In the genomic region with DNA sequence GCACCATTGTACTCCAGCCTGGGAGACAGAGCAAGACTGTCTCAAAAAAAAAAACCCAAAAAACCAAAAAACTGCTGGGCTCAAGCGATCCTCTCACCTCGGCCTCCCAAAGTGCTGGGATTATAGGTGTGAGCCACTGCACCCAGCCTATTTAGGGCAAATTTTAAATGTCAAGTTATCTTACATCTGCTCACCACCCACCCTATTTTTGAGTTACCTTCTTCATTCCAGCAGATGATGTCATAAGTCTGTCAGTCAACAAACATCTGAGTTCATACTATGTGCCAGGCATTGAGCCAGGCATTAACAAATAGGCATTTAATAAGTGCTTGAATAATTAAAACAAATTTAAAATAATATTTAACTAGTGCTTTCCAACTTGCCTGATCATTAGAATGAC, we compare ENCODE assay signal across 17 cellular contexts. TPM values are rescaled to one million over a fixed set of nuclear protein-coding genes. Genes with fewer than 3 reads are reported as not detected.
DNase-seq lines count a peak whose midpoint lies in the region; ATAC-seq lines count a peak whose summit lies in the region.
"Had no signal": no experiment of that assay in that cellular context is flagged by ENCODE, and none has a peak within 500 bp of the region (broad histone marks: within the 10 kb centered on the region; RNA-seq: fewer than 3 reads in every experiment).

No MANE protein-coding gene starts in this region.

- no peaks in the 10 kb centered on the region for H3K9me3 Mint-ChIP-seq in activated naive CD8-positive, alpha-beta T cell treated with anti-CD3 and anti-CD28 coated beads, Interleukin-2, amount 10 ng/mL, durations not matched to agents 7 days and 5 days
- no peaks in the 10 kb centered on the region for H3K9me3 Mint-ChIP-seq in naive thymus-derived CD8-positive, alpha-beta T cell
- H3K9me3 Mint-ChIP-seq: HFFc6 had no signal

- no peaks in the 10 kb centered on the region for H3K27me3 Mint-ChIP-seq in activated naive CD8-positive, alpha-beta T cell treated with anti-CD3 and anti-CD28 coated beads, Interleukin-2, amount 10 ng/mL, durations not matched to agents 7 days and 5 days
- H3K27me3 Mint-ChIP-seq in naive thymus-derived CD8-positive, alpha-beta T cell = no peaks in the 10 kb centered on the region

- no peaks in the 10 kb centered on the region for H3K9me3 ChIP-seq in KOPT-K1 (ENCODE audit: insufficient read depth, low read length, poor library complexity, severe bottlenecking)

- peaks cover 48% of the 10 kb centered on the region for H3K4me1 Mint-ChIP-seq in activated naive CD8-positive, alpha-beta T cell treated with anti-CD3 and anti-CD28 coated beads, Interleukin-2, amount 10 ng/mL, durations not matched to agents 7 days and 5 days
- H3K4me1 Mint-ChIP-seq in naive thymus-derived CD8-positive, alpha-beta T cell = peaks cover 15 to 55% (median 46%) of the 10 kb centered on the region in 4 donors

- DNase-seq in activated CD4-positive, CD25-positive, alpha-beta regulatory T cell treated with anti-CD3 and anti-CD28 coated beads, Interleukin-2, amount 50 U/mL, for 72 hours = peak; percentile 28
- no peak for DNase-seq in activated CD4-positive, CD25-positive, alpha-beta regulatory T cell (lab: John Stamatoyannopoulos, UW)
- DNase-seq in activated naive CD8-positive, alpha-beta T cell treated with anti-CD3 and anti-CD28 coated beads, Interleukin-2, amount 10 ng/mL, durations not matched to agents 7 days and 5 days = no peak
- DNase-seq in naive thymus-derived CD8-positive, alpha-beta T cell = no peak
- DNase-seq in GM19238 (ENCODE audit: insufficient read length, low spot score) (no peak), NCI-H524 (lab: John Stamatoyannopoulos, UW) (no peak), NCI-H446 (lab: John Stamatoyannopoulos, UW) (no peak)
- DNase-seq: activated gamma-delta T cell treated with Interleukin-2 at 50 U/mL for 16 hours, brain microvascular endothelial cell, HFFc6, Karpas-422, NCI-H1105 treated with DMSO at 0.1 percent for 48 hours, NCI-H774, PC-9 had no signal

- H3K27ac ChIP-seq in KOPT-K1 (ENCODE audit: low read depth, low read length, poor library complexity, severe bottlenecking) = peak overlapping the region; percentile 94
- H3K27ac ChIP-seq: brain microvascular endothelial cell, PC-9 had no signal

- peak overlapping the region; percentile 81 for H3K27ac Mint-ChIP-seq in activated naive CD8-positive, alpha-beta T cell treated with anti-CD3 and anti-CD28 coated beads, Interleukin-2, amount 10 ng/mL, durations not matched to agents 7 days and 5 days
- H3K27ac Mint-ChIP-seq in naive thymus-derived CD8-positive, alpha-beta T cell = peak overlapping the region in 9 of 10 donors; percentile 35 to 97 (median 71)
- H3K27ac Mint-ChIP-seq: HFFc6 had no signal

- POLR2A ChIA-PET in activated naive CD8-positive, alpha-beta T cell treated with anti-CD3 and anti-CD28 coated beads, Interleukin-2, amount 10 ng/mL, durations not matched to agents 7 days and 5 days (lab: Charles Lee) = interaction anchor here (0.9 to 4.1 kb wide), 3 partner anchors 9 to 22 kb away, joined by 4 to 44 read pairs (median 4); partner anchors contain the start of gene BATF
- POLR2A ChIA-PET in naive thymus-derived CD8-positive, alpha-beta T cell (lab: Charles Lee) = interaction anchor here (0.8 to 1.1 kb wide), 2 partner anchors 17 to 21 kb away, joined by 3 to 5 read pairs; partner anchors contain the start of gene BATF

- H3K36me3 Mint-ChIP-seq in activated naive CD8-positive, alpha-beta T cell treated with anti-CD3 and anti-CD28 coated beads, Interleukin-2, amount 10 ng/mL, durations not matched to agents 7 days and 5 days = peaks cover 14% of the 10 kb centered on the region
- peaks cover 0 to 15% (median 7%) of the 10 kb centered on the region in 3 donors for H3K36me3 Mint-ChIP-seq in naive thymus-derived CD8-positive, alpha-beta T cell

- no peak for ATAC-seq in activated naive CD8-positive, alpha-beta T cell treated with anti-CD3 and anti-CD28 coated beads, Interleukin-2, amount 10 ng/mL, durations not matched to agents 7 days and 5 days (ENCODE audit: low read depth)
- no peak for ATAC-seq in naive thymus-derived CD8-positive, alpha-beta T cell

- peak overlapping the region; percentile 49 for H3K4me3 Mint-ChIP-seq in activated naive CD8-positive, alpha-beta T cell treated with anti-CD3 and anti-CD28 coated beads, Interleukin-2, amount 10 ng/mL, durations not matched to agents 7 days and 5 days
- H3K4me3 Mint-ChIP-seq in naive thymus-derived CD8-positive, alpha-beta T cell = peak overlapping the region in 3 of 10 donors; percentile 11 to 28 (median 16)
- H3K4me3 Mint-ChIP-seq: HFFc6 had no signal

- H3K36me3 ChIP-seq in KOPT-K1 (ENCODE audit: insufficient read depth, low read length) = peaks cover 23% of the 10 kb centered on the region; the same call in 1 of the 2 replicates
- H3K36me3 ChIP-seq: brain microvascular endothelial cell had no signal

RNA-seq across cellular contexts. Expression of gene BATF, which starts 21.5 kb away (rescaled TPM):
- total RNA-seq in activated naive CD8-positive, alpha-beta T cell treated with anti-CD3 and anti-CD28 coated beads, Interleukin-2, amount 10 ng/mL, durations not matched to agents 7 days and 5 days = 10 to 100 TPM; 31.3 to 34.1 TPM
- total RNA-seq in naive thymus-derived CD8-positive, alpha-beta T cell = 1 to 10 TPM; 5.5 to 5.7 TPM
- 10 to 100 TPM; 22.7 to 32.2 (median 26.1) TPM for polyA plus RNA-seq in naive thymus-derived CD8-positive, alpha-beta T cell
- total RNA-seq: A172, Daoy, HFFc6 had no signal

RNA-seq across cellular contexts. Expression of gene FLVCR2, which starts 34.6 kb away (rescaled TPM):
- 1 to 10 TPM in 1 of 2 experiments, under 1 TPM in 1; 0.74 to 5.0 TPM for total RNA-seq in activated naive CD8-positive, alpha-beta T cell treated with anti-CD3 and anti-CD28 coated beads, Interleukin-2, amount 10 ng/mL, durations not matched to agents 7 days and 5 days
- 1 to 10 TPM; 2.1 to 3.8 TPM for total RNA-seq in naive thymus-derived CD8-positive, alpha-beta T cell
- 1 to 10 TPM in 1 of 3 donors, under 1 TPM in 1, not detected in 1; 0.80 to 1.4 TPM for polyA plus RNA-seq in naive thymus-derived CD8-positive, alpha-beta T cell

Comparison
In these comparisons a context has a peak if more than half of its experiments do, and no peak if none do; other contexts are left out.
1. RNA of gene BATF, which starts 21.5 kb away (total RNA-seq): 31.3 to 34.1 TPM in activated naive CD8-positive, alpha-beta T cell treated with anti-CD3 and anti-CD28 coated beads, Interleukin-2, amount 10 ng/mL, durations not matched to agents 7 days and 5 days; 5.5 to 5.7 TPM in naive thymus-derived CD8-positive, alpha-beta T cell; every median in the first group is over 4 times any median in the second.